27 cellular contexts compared by ENCODE assay signal in genomic region chr14:55523321-55523720, GRCh38.
"Had no signal": no experiment of that assay in that cellular context is flagged by ENCODE, and none has a peak within 500 bp of the region (broad histone marks: within the 10 kb centered on the region; RNA-seq: fewer than 3 reads in every experiment).

No MANE protein-coding gene starts in this region.

- H3K27me3 ChIP-seq: ascending aorta, breast epithelium, cardiac muscle cell, colonic mucosa, esophagus squamous epithelium had no signal

- H3K27ac ChIP-seq: ascending aorta, breast epithelium, cardiac muscle cell, colonic mucosa, epithelial cell of prostate, esophagus squamous epithelium had no signal

- DNase-seq: activated CD4-positive, alpha-beta memory T cell treated with anti-CD3 and anti-CD28 coated beads, Interleukin-2, amount 10 ng/mL, durations not matched to agents 7 days and 5 days; activated CD4-positive, alpha-beta T cell treated with anti-CD3 and anti-CD28 coated beads for 1 hour; activated CD4-positive, alpha-beta T cell treated with anti-CD3 and anti-CD28 coated beads for 4 hours; activated CD4-positive, alpha-beta T cell treated with anti-CD3 and anti-CD28 coated beads, Interleukin-2, amount 10 ng/mL, durations not matched to agents 7 days and 5 days; activated CD4-positive, alpha-beta T cell treated with anti-CD3 and anti-CD28 coated beads, Interleukin-2, amount 50 U/mL, for 4 hours; activated CD8-positive, alpha-beta memory T cell treated with anti-CD3 and anti-CD28 coated beads, Interleukin-2, amount 50 U/mL, for 48 hours; activated gamma-delta T cell; activated naive CD4-positive, alpha-beta T cell; activated naive CD4-positive, alpha-beta T cell treated with anti-CD3 and anti-CD28 coated beads, Interleukin-2, amount 10 ng/mL, durations not matched to agents 7 days and 5 days; activated naive CD8-positive, alpha-beta T cell treated with anti-CD3 and anti-CD28 coated beads, Interleukin-2, amount 10 ng/mL, durations not matched to agents 7 days and 5 days; activated T-cell treated with anti-CD3 and anti-CD28 coated beads for 4 hours; activated T-cell treated with anti-CD3 and anti-CD28 coated beads, Interleukin-2, amount 50 U/mL, for 24 hours; activated T-cell treated with anti-CD3 and anti-CD28 coated beads, Interleukin-2, amount 50 U/mL, for 72 hours; central memory CD4-positive, alpha-beta T cell; cerebellar nuclear complex; colonic mucosa; effector CD8-positive, alpha-beta T cell; esophagus squamous epithelium; foreskin fibroblast; head of caudate nucleus; T-helper 2 cell had no signal

- H3K4me3 ChIP-seq: ascending aorta, breast epithelium, cardiac muscle cell, colonic mucosa, esophagus squamous epithelium had no signal

- H3K36me3 ChIP-seq: ascending aorta, breast epithelium, cardiac muscle cell, colonic mucosa, esophagus squamous epithelium had no signal

- ATAC-seq: activated naive CD4-positive, alpha-beta T cell treated with anti-CD3 and anti-CD28 coated beads, Interleukin-2, amount 50 U/mL, for 72 hours; activated T-cell treated with anti-CD3 and anti-CD28 coated beads, Interleukin-2, amount 50 U/mL, for 72 hours; WTC11 had no signal

- H3K9me3 ChIP-seq: breast epithelium, colonic mucosa, esophagus squamous epithelium had no signal

- H3K4me1 ChIP-seq: ascending aorta, breast epithelium, colonic mucosa had no signal
